Comparison of ENCODE assay signal across 8 cellular contexts in genomic region chr1:151130837-151131586, GRCh38. TPM values are rescaled to one million over a fixed set of nuclear protein-coding genes. Genes with fewer than 3 reads are reported as not detected.
DNase-seq lines count a peak whose midpoint lies in the region; ATAC-seq and TF ChIP-seq lines count a peak whose summit lies in the region.

No MANE protein-coding gene starts in this region.

- H3K27ac Mint-ChIP-seq in naive thymus-derived CD8-positive, alpha-beta T cell, result peak overlapping the region; percentile 69 to 97 (median 92)

- peak overlapping the region; percentile 21 for H3K4me2 ChIP-seq in fibroblast of lung (ENCODE audit: extremely low read depth, insufficient read depth, low read length)

- peak overlapping the region; percentile 29 to 47 (median 40) for H3K4me3 ChIP-seq in fibroblast of lung (replicated peaks in 1 of 4; ENCODE audit: control extremely low read depth in 1 of 4, insufficient read depth in 1 of 4, low read depth in 3 of 4, low read length in 4 of 4)

- H3K9me3 ChIP-seq in fibroblast of lung (ENCODE audit: control insufficient read depth, insufficient read depth, low read depth, low read length), result no peaks in the 10 kb centered on the region

- DNase-seq in GM13976 (ENCODE audit: low spot score), result peak; percentile 91
- DNase-seq in activated T-cell treated with anti-CD3 and anti-CD28 coated beads, Interleukin-2, amount 50 U/mL, for 4 hours, result peak; percentile 74
- DNase-seq in fibroblast of lung (ENCODE audit: low read depth in 2 of 2), result peak; percentile 88 to 91
- peak; percentile 74 to 94 (median 87) for DNase-seq in naive thymus-derived CD8-positive, alpha-beta T cell
- DNase-seq in stimulated activated CD8-positive, alpha-beta memory T cell treated with anti-CD3 and anti-CD28 coated beads, Interleukin-7, amount 100 ng/mL, for 1 hour (ENCODE audit: low read depth in 2 of 2), result peak; percentile 46 to 47
- DNase-seq in DMS 273 treated with DMSO at 0.1 percent for 48 hours (lab: John Stamatoyannopoulos, UW), result no peak

- no peaks in the 10 kb centered on the region for H3K9me3 Mint-ChIP-seq in activated T-cell treated with anti-CD3 and anti-CD28 coated beads, Interleukin-2, amount 50 U/mL, for 4 hours
- no peaks in the 10 kb centered on the region for H3K9me3 Mint-ChIP-seq in naive thymus-derived CD8-positive, alpha-beta T cell

- peak overlapping the region; percentile 75 for H3K4me3 Mint-ChIP-seq in activated T-cell treated with anti-CD3 and anti-CD28 coated beads, Interleukin-2, amount 50 U/mL, for 4 hours
- H3K4me3 Mint-ChIP-seq in naive thymus-derived CD8-positive, alpha-beta T cell, result peak overlapping the region; percentile 76 to 91 (median 84)

- H2AFZ ChIP-seq in fibroblast of lung (ENCODE audit: low read length), result peak overlapping the region; percentile 15

- H3K4me1 ChIP-seq in fibroblast of lung (ENCODE audit: control insufficient read depth, extremely low read depth, insufficient read depth, low read length), result peaks cover 6% of the 10 kb centered on the region

- no peak overlapping the region for H3K9ac ChIP-seq in fibroblast of lung (ENCODE audit: insufficient read depth, low read length)

- H3K27me3 ChIP-seq in fibroblast of lung (ENCODE audit: control insufficient read depth, insufficient read depth, low read length), result no peaks in the 10 kb centered on the region

- no peak overlapping the region for H3K27ac ChIP-seq in fibroblast of lung (ENCODE audit: insufficient read depth, low read length)

- in situ Hi-C loops in GM13976 (cut with MboI; ENCODE audit: low sequenced_read_pairs, unreplicated experiment), result no loop called here

- peaks cover 9% of the 10 kb centered on the region for H3K4me1 Mint-ChIP-seq in activated T-cell treated with anti-CD3 and anti-CD28 coated beads, Interleukin-2, amount 50 U/mL, for 4 hours (ENCODE audit: low read depth)
- H3K4me1 Mint-ChIP-seq in naive thymus-derived CD8-positive, alpha-beta T cell, result peaks cover 0 to 13% (median 12%) of the 10 kb centered on the region in 4 donors

- no peaks in the 10 kb centered on the region for H3K36me3 Mint-ChIP-seq in activated T-cell treated with anti-CD3 and anti-CD28 coated beads, Interleukin-2, amount 50 U/mL, for 4 hours (ENCODE audit: insufficient read depth)
- peaks cover 0 to 6% (median 0%) of the 10 kb centered on the region in 3 donors for H3K36me3 Mint-ChIP-seq in naive thymus-derived CD8-positive, alpha-beta T cell

- TF ChIP-seq CTCF in GM13976 (IDR thresholded peaks at IDR 0.05; ENCODE audit: borderline replicate concordance, control extremely low read depth, extremely low read depth, insufficient read depth, missing control alignments) (no peak), fibroblast of lung (conservative IDR thresholded peaks at IDR 0.05 in 1 of 2, IDR thresholded peaks at IDR 0.05 in 1 of 2; ENCODE audit: low read depth in 1 of 2, low read length in 2 of 2) (peak in 1 of 2 donors; percentile 2)

- peaks cover 8% of the 10 kb centered on the region for H3K27me3 Mint-ChIP-seq in activated T-cell treated with anti-CD3 and anti-CD28 coated beads, Interleukin-2, amount 50 U/mL, for 4 hours (ENCODE audit: low read depth)
- no peaks in the 10 kb centered on the region for H3K27me3 Mint-ChIP-seq in naive thymus-derived CD8-positive, alpha-beta T cell

- peak; percentile 49 for ATAC-seq in HG03558 (IDR thresholded peaks at IDR 0.05; ENCODE audit: extremely low read depth, unreplicated experiment)
- ATAC-seq in activated T-cell treated with anti-CD3 and anti-CD28 coated beads, Interleukin-2, amount 50 U/mL, for 4 hours, result peak; percentile 100
- ATAC-seq in naive thymus-derived CD8-positive, alpha-beta T cell, result peak; percentile 100
- ATAC-seq in HG02885 (IDR thresholded peaks at IDR 0.05; ENCODE audit: poor library complexity, unreplicated experiment), result no peak

- H4K20me1 ChIP-seq in fibroblast of lung (ENCODE audit: control insufficient read depth, extremely low read depth, insufficient read depth, low read length), result no peaks in the 10 kb centered on the region

- H3K79me2 ChIP-seq in fibroblast of lung (ENCODE audit: control insufficient read depth, insufficient read depth, low read length), result no peaks in the 10 kb centered on the region

- POLR2A ChIA-PET in naive thymus-derived CD8-positive, alpha-beta T cell (lab: Charles Lee), result interaction anchor here (0.5 to 3.1 kb wide), 19 partner anchors 11 to 767 kb away, joined by 3 to 24 read pairs (median 5); partner anchors contain the start of genes CDC42SE1, PSMD4, RPRD2 and SEMA6C

- no peaks in the 10 kb centered on the region for H3K36me3 ChIP-seq in fibroblast of lung (ENCODE audit: control insufficient read depth, insufficient read depth, low read length)

RNA-seq across cellular contexts. Expression of gene SEMA6C, which starts 15.4 kb away (rescaled TPM):
- 1 to 10 TPM in 1 of 3 donors, under 1 TPM in 2; 0.78 to 1.3 (median 0.84) TPM for total RNA-seq in activated T-cell treated with anti-CD3 and anti-CD28 coated beads, Interleukin-2, amount 50 U/mL, for 4 hours
- 0.51 and 0.99 TPM in 2 replicates for total RNA-seq in fibroblast of lung
- 0.76 and 0.94 TPM in 2 replicates for polyA plus RNA-seq in fibroblast of lung
- 1.1 and 1.6 TPM in 2 replicates for polyA plus RNA-seq in fibroblast of lung (2012)
- polyA minus RNA-seq in fibroblast of lung (ENCODE audit: low replicate concordance), result 3.0 and 3.2 TPM in 2 replicates
- total RNA-seq in naive thymus-derived CD8-positive, alpha-beta T cell, result 10 to 100 TPM; 10.6 to 13.2 TPM
- polyA plus RNA-seq in naive thymus-derived CD8-positive, alpha-beta T cell, result 1 to 10 TPM in 1 of 3 donors, under 1 TPM in 2; 0.57 to 1.1 (median 0.81) TPM

RNA-seq across cellular contexts. Expression of gene TNFAIP8L2, which starts 25.4 kb away (rescaled TPM):
- total RNA-seq in activated T-cell treated with anti-CD3 and anti-CD28 coated beads, Interleukin-2, amount 50 U/mL, for 4 hours, result 10 to 100 TPM; 15.8 to 18.3 (median 18.2) TPM
- total RNA-seq in fibroblast of lung, result not detected in 2 replicates
- polyA plus RNA-seq in fibroblast of lung, result not detected in 2 replicates
- polyA plus RNA-seq in fibroblast of lung (2012), result 0.10 TPM in 1 of 2 replicates, not detected in the other
- polyA minus RNA-seq in fibroblast of lung (ENCODE audit: low replicate concordance), result not detected in 2 replicates
- 10 to 100 TPM; 31.5 to 33.1 TPM for total RNA-seq in naive thymus-derived CD8-positive, alpha-beta T cell
- 10 to 100 TPM in 2 of 3 donors, 1 to 10 TPM in 1; 9.9 to 37.4 (median 11.7) TPM for polyA plus RNA-seq in naive thymus-derived CD8-positive, alpha-beta T cell

RNA-seq across cellular contexts. Expression of gene LYSMD1, which starts 34.7 kb away (rescaled TPM):
- total RNA-seq in activated T-cell treated with anti-CD3 and anti-CD28 coated beads, Interleukin-2, amount 50 U/mL, for 4 hours, result 1 to 10 TPM; 3.0 to 4.4 (median 3.5) TPM
- total RNA-seq in fibroblast of lung, result 8.2 and 9.7 TPM in 2 replicates
- polyA plus RNA-seq in fibroblast of lung, result 3.6 and 4.6 TPM in 2 replicates
- polyA plus RNA-seq in fibroblast of lung (2012), result 3.8 and 5.0 TPM in 2 replicates
- 3.9 and 4.7 TPM in 2 replicates for polyA minus RNA-seq in fibroblast of lung (ENCODE audit: low replicate concordance)
- total RNA-seq in naive thymus-derived CD8-positive, alpha-beta T cell, result 1 to 10 TPM; 2.5 to 4.5 TPM
- under 1 TPM in 2 of 3 donors, not detected in 1; 0.23 to 0.30 TPM for polyA plus RNA-seq in naive thymus-derived CD8-positive, alpha-beta T cell

RNA-seq across cellular contexts. Expression of gene SCNM1, which starts 34.9 kb away (rescaled TPM):
- 10 to 100 TPM; 92.8 to 95.0 (median 93.3) TPM for total RNA-seq in activated T-cell treated with anti-CD3 and anti-CD28 coated beads, Interleukin-2, amount 50 U/mL, for 4 hours
- total RNA-seq in fibroblast of lung, result 26.5 and 29.2 TPM in 2 replicates
- 29.7 and 32.7 TPM in 2 replicates for polyA plus RNA-seq in fibroblast of lung
- 44.8 and 45.9 TPM in 2 replicates for polyA plus RNA-seq in fibroblast of lung (2012)
- polyA minus RNA-seq in fibroblast of lung (ENCODE audit: low replicate concordance), result 8.7 and 28.3 TPM in 2 replicates
- 10 to 100 TPM; 57.8 to 65.2 TPM for total RNA-seq in naive thymus-derived CD8-positive, alpha-beta T cell
- 10 to 100 TPM; 53.7 to 74.2 (median 63.5) TPM for polyA plus RNA-seq in naive thymus-derived CD8-positive, alpha-beta T cell

RNA-seq across cellular contexts. Expression of gene TMOD4, which starts 44.8 kb away (rescaled TPM):
- total RNA-seq in activated T-cell treated with anti-CD3 and anti-CD28 coated beads, Interleukin-2, amount 50 U/mL, for 4 hours, result 1 to 10 TPM in 2 of 3 donors, under 1 TPM in 1; 0.52 to 2.9 (median 2.3) TPM
- total RNA-seq in fibroblast of lung, result not detected in 2 replicates
- 0.41 and 0.53 TPM in 2 replicates for polyA plus RNA-seq in fibroblast of lung
- polyA plus RNA-seq in fibroblast of lung (2012), result 0.37 TPM in 1 of 2 replicates, not detected in the other
- not detected in 2 replicates for polyA minus RNA-seq in fibroblast of lung (ENCODE audit: low replicate concordance)
- total RNA-seq in naive thymus-derived CD8-positive, alpha-beta T cell, result 1 to 10 TPM; 2.0 to 4.6 TPM
- under 1 TPM in 2 of 3 donors, not detected in 1; 0.50 to 0.59 TPM for polyA plus RNA-seq in naive thymus-derived CD8-positive, alpha-beta T cell

Comparison
In these comparisons a context has a peak if more than half of its experiments do, and no peak if none do; other contexts are left out.
1. RNA of gene TNFAIP8L2, which starts 25.4 kb away (total RNA-seq): 31.5 to 33.1 TPM in naive thymus-derived CD8-positive, alpha-beta T cell and 15.8 to 18.3 TPM in activated T-cell treated with anti-CD3 and anti-CD28 coated beads, Interleukin-2, amount 50 U/mL, for 4 hours; not detected in fibroblast of lung; every median in the first group is over 10 times any median in the second.